Comparison of ENCODE assay signal across 14 cellular contexts in the genomic region with DNA sequence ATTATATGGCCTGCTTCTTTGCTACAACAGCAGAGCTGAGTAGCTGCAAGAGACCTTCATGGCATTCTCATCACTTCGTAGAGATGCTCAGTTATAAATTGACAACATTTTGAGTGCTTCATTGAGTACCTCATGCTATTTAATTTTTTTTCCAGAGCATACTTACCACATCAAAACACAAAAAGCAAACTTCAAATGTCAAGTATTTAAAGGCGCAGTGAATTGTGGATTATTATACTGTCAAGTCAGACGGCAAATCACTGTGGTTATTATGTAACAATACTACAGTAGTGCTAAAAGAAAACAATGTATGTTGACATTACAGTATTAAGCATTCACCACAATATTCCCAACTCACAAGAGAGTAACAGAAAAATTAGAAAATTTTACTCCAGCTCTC.
"Had no signal": no experiment of that assay in that cellular context is flagged by ENCODE, and none has a peak within 500 bp of the region (broad histone marks: within the 10 kb centered on the region; RNA-seq: fewer than 3 reads in every experiment).

No MANE protein-coding gene starts in this region.

- H3K36me3 Mint-ChIP-seq: natural killer cell had no signal

- H3K27ac ChIP-seq: esophagus muscularis mucosa, right atrium auricular region, transverse colon, vagina had no signal

- H3K4me1 ChIP-seq: esophagus muscularis mucosa, right atrium auricular region, transverse colon, vagina had no signal

- H3K4me1 Mint-ChIP-seq: activated T-helper 17 cell treated with anti-CD3 and anti-CD28 coated beads, Interleukin-2, amount 50 U/mL, for 72 hours had no signal

- H3K4me3 ChIP-seq: esophagus muscularis mucosa, mucosa of descending colon, right atrium auricular region, transverse colon, vagina had no signal

- H3K4me3 Mint-ChIP-seq: activated T-helper 17 cell treated with anti-CD3 and anti-CD28 coated beads, Interleukin-2, amount 50 U/mL, for 72 hours; natural killer cell had no signal

- H3K27ac Mint-ChIP-seq: activated T-helper 17 cell treated with anti-CD3 and anti-CD28 coated beads, Interleukin-2, amount 50 U/mL, for 72 hours; natural killer cell; progenitor cell of endocrine pancreas had no signal

- H3K27me3 ChIP-seq: esophagus muscularis mucosa, right atrium auricular region, transverse colon, vagina had no signal

- H3K27me3 Mint-ChIP-seq: activated T-helper 17 cell treated with anti-CD3 and anti-CD28 coated beads, Interleukin-2, amount 50 U/mL, for 72 hours; progenitor cell of endocrine pancreas had no signal

- H3K9me3 ChIP-seq: esophagus muscularis mucosa, mucosa of descending colon, right atrium auricular region, transverse colon, vagina had no signal

- H3K9me3 Mint-ChIP-seq: activated T-helper 17 cell treated with anti-CD3 and anti-CD28 coated beads, Interleukin-2, amount 50 U/mL, for 72 hours; natural killer cell had no signal

- DNase-seq: activated naive CD4-positive, alpha-beta T cell treated with Interleukin-2 at 50 U/mL for 16 hours; activated T-cell treated with anti-CD3 and anti-CD28 coated beads for 4 hours; mucosa of descending colon; natural killer cell; occipital lobe; stimulated activated CD4-positive, alpha-beta T cell treated with anti-CD3 and anti-CD28 coated beads, Interleukin-4, amount 100 ng/mL, for 24 hours; T-helper 9 cell; transverse colon had no signal

- ATAC-seq: activated T-helper 17 cell treated with anti-CD3 and anti-CD28 coated beads, Interleukin-2, amount 50 U/mL, for 72 hours; left lobe of liver; mucosa of descending colon; natural killer cell had no signal
